ENCODE assay signal across 9 cellular contexts in the genomic region with DNA sequence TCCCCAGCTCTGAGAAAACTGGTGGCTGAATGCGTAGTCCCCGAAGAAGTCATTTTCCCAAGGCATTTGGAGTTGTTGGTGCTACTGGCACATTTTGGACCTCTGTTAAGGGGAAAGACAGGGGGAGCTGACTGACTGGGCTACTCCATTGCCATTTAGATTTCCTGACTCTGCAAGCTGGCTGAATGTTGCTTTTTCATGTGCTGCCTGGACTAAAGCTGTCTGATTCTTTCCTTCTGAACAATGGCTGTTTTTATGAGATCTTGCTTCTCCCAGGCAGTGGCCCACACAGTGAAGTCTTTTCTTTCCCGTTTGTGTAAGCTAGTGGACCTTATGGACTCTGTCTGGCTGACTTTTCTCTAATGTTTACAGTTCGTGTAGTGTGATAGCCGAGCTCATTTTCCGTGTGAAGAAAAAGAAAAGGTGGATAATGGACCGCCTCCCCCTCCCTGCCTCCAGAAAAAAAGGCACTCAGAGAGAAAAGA. TPM values are rescaled to one million over a fixed set of nuclear protein-coding genes. Genes with fewer than 3 reads are reported as not detected.
DNase-seq lines count a peak whose midpoint lies in the region; ATAC-seq, FAIRE-seq and TF ChIP-seq lines count a peak whose summit lies in the region.
"Had no signal": no experiment of that assay in that cellular context is flagged by ENCODE, and none has a peak within 500 bp of the region (broad histone marks: within the 10 kb centered on the region; RNA-seq: fewer than 3 reads in every experiment).

No MANE protein-coding gene starts in this region.

- peak overlapping the region; percentile 8 for H2AK5ac ChIP-seq in IMR-90 (ENCODE audit: low read depth, low read length)

- dilution Hi-C loops in IMR-90 (cut with HindIII; ENCODE audit: low sequenced_read_pairs, unreplicated experiment) = no loop called here

- no peak for FAIRE-seq in small intestine (lab: Jason Lieb, UNC)

- H3K23ac ChIP-seq in IMR-90 (ENCODE audit: low read depth, low read length) = peak overlapping the region; percentile 92

- H3K18ac ChIP-seq in IMR-90 (ENCODE audit: low read depth, low read length) = peak overlapping the region; percentile 62

- H3K36me3 ChIP-seq in IMR-90 (ENCODE audit: control insufficient read depth, insufficient read depth, low read length) (no peaks in the 10 kb centered on the region), ectodermal cell (ENCODE audit: control insufficient read depth, insufficient read depth, low read length) (no peaks in the 10 kb centered on the region), right lobe of liver (no peaks in the 10 kb centered on the region), small intestine (ENCODE audit: control insufficient read depth in 2 of 2, insufficient read depth in 2 of 2, low read length in 2 of 2) (no peaks in the 10 kb centered on the region)

- peak overlapping the region; percentile 45 for H2BK20ac ChIP-seq in IMR-90 (ENCODE audit: low read depth, low read length)

- H3K27me3 ChIP-seq in IMR-90 (ENCODE audit: control insufficient read depth, insufficient read depth, low read length) (no peaks in the 10 kb centered on the region), ectodermal cell (ENCODE audit: control insufficient read depth, insufficient read depth, low read length, poor library complexity, severe bottlenecking) (no peaks in the 10 kb centered on the region), right lobe of liver (no peaks in the 10 kb centered on the region), small intestine (ENCODE audit: control insufficient read depth in 2 of 2, insufficient read depth in 2 of 2, low read length in 2 of 2) (no peaks in the 10 kb centered on the region), foreskin keratinocyte (no peaks in the 10 kb centered on the region)

- peak; percentile 65 for ATAC-seq in IMR-90 (ENCODE audit: low read depth)
- ATAC-seq in right lobe of liver = peak; percentile 76 to 84 (median 82)
- ATAC-seq in esophagus mucosa = no peak
- no peak for ATAC-seq in GM21447 (IDR thresholded peaks at IDR 0.05; ENCODE audit: unreplicated experiment)
- no peak for ATAC-seq in foreskin keratinocyte

- no peaks in the 10 kb centered on the region for H3K9me3 ChIP-seq in IMR-90 (ENCODE audit: control insufficient read depth, insufficient read depth, low read length)
- H3K9me3 ChIP-seq in ectodermal cell (ENCODE audit: control insufficient read depth, low read length) = no peaks in the 10 kb centered on the region
- no peaks in the 10 kb centered on the region for H3K9me3 ChIP-seq in right lobe of liver
- H3K9me3 ChIP-seq in small intestine (ENCODE audit: control insufficient read depth, low read depth) = no peaks in the 10 kb centered on the region

- peak overlapping the region; percentile 2; the same call in 1 of the 2 replicates for H3K56ac ChIP-seq in IMR-90 (ENCODE audit: extremely low read depth, insufficient read depth, low read length)

- TF ChIP-seq CTCF in IMR-90 (conservative IDR thresholded peaks at IDR 0.05; ENCODE audit: low read depth, low read length) (no peak), right lobe of liver (IDR thresholded peaks at IDR 0.05) (no peak), foreskin keratinocyte (conservative IDR thresholded peaks at IDR 0.05) (no peak)

- peak overlapping the region; percentile 57 for H2AK9ac ChIP-seq in IMR-90 (replicated peaks; ENCODE audit: low read depth, low read length, poor library complexity)

- H3K4me2 ChIP-seq in IMR-90 (ENCODE audit: low read depth, low read length) = peak overlapping the region; percentile 59
- H3K4me2 ChIP-seq: PC-9 had no signal

- no peak overlapping the region; the same call in 2 of the 3 replicates for H2BK15ac ChIP-seq in IMR-90 (ENCODE audit: low read depth, low read length)

- peak overlapping the region; percentile 59 for H2BK120ac ChIP-seq in IMR-90 (ENCODE audit: low read depth, low read length)

- CTCF ChIA-PET in IMR-90 (lab: Yijun Ruan, JAX) = interaction anchor here (0.5 kb wide), 1 partner anchor 14 kb away, joined by 3 read pairs; no protein-coding TSS in a partner anchor

- TF ChIP-seq RAD21 in IMR-90 (IDR thresholded peaks at IDR 0.05; ENCODE audit: low read length) = no peak

- H3K4ac ChIP-seq in IMR-90 (ENCODE audit: low read depth, low read length) = peak overlapping the region; percentile 80

- peak overlapping the region; percentile 71 for H3K14ac ChIP-seq in IMR-90 (replicated peaks; ENCODE audit: low read depth, low read length)

- H2BK5ac ChIP-seq in IMR-90 (ENCODE audit: low read depth, low read length, poor library complexity, severe bottlenecking) = peak overlapping the region; percentile 56

- POLR2A ChIA-PET in IMR-90 (lab: Charles Lee; ENCODE audit: unreplicated experiment) = interaction anchor here (0.7 kb wide), 1 partner anchor 354 kb away, joined by 4 read pairs; no protein-coding TSS in a partner anchor

- WGBS in IMR-90 (ENCODE audit: extremely low coverage in 2 of 2, insufficient read length in 1 of 2), 2 experiments = no CpG with 5 or more reads among the region's 7 CpGs
- WGBS in ectodermal cell, 2 experiments = 44 to 69% methylated on average over 3 to 7 of the region's 7 CpGs
- 26% methylated on average over 7 of the region's 7 CpGs for WGBS in right lobe of liver (ENCODE audit: insufficient coverage, low coverage, low lambda C conversion rate, missing lambda C conversion rate)
- 29 to 47% (median 44%) methylated on average over 7 of the region's 7 CpGs for WGBS in small intestine, 3 donors

- H3K79me1 ChIP-seq in IMR-90 (ENCODE audit: low read depth in 1 of 2, low read length in 2 of 2) = peaks cover 23 to 75% of the 10 kb centered on the region in 2 experiments; a peak in 3 of 4 replicates

- DNase-seq in IMR-90 (peak; percentile 69), right lobe of liver (no peak), small intestine (peak; percentile 48), NCI-H1436 (lab: John Stamatoyannopoulos, UW) (no peak), foreskin keratinocyte (no peak)
- DNase-seq: PC-9 had no signal

- peaks cover 32% of the 10 kb centered on the region for H3K9me1 ChIP-seq in IMR-90 (ENCODE audit: insufficient read depth, low read length)

- H3K4me3 ChIP-seq in IMR-90 (ENCODE audit: insufficient read depth, low read depth, low read length) = no peak overlapping the region
- H3K4me3 ChIP-seq in ectodermal cell (ENCODE audit: insufficient read depth, low read depth, low read length) = no peak overlapping the region
- no peak overlapping the region for H3K4me3 ChIP-seq in right lobe of liver
- no peak overlapping the region for H3K4me3 ChIP-seq in small intestine (ENCODE audit: low read depth in 1 of 2, low read length in 2 of 2)
- H3K4me3 ChIP-seq: PC-9 had no signal

- TF ChIP-seq POLR2A in IMR-90 (IDR thresholded peaks at IDR 0.05; ENCODE audit: low read depth, low read length) = no peak
- TF ChIP-seq POLR2A in right lobe of liver (IDR thresholded peaks at IDR 0.05) = no peak

- peak overlapping the region; percentile 34 for H4K5ac ChIP-seq in IMR-90 (ENCODE audit: low read depth, low read length)

- intact Hi-C loops in IMR-90 (cut with micrococcal nuclease) (no loop called here), right lobe of liver (cut with DNase I) (no loop called here)

- H3K9ac ChIP-seq in IMR-90 (ENCODE audit: low read depth, low read length) = peak overlapping the region; percentile 54; the same call in 1 of the 2 replicates

- peak overlapping the region in 1 of 2 experiments; percentile 53; a peak in 2 of 4 replicates for H4K8ac ChIP-seq in IMR-90 (ENCODE audit: low read depth in 2 of 2, low read length in 2 of 2)

- H4K91ac ChIP-seq in IMR-90 (ENCODE audit: insufficient read depth, low read depth, low read length) = peak overlapping the region; percentile 16; the same call in 1 of the 2 replicates

- peak overlapping the region; percentile 85; the same call in 1 of the 2 replicates for H3K27ac ChIP-seq in IMR-90 (ENCODE audit: insufficient read depth, low read length)
- peak overlapping the region; percentile 90 for H3K27ac ChIP-seq in ectodermal cell (ENCODE audit: insufficient read depth, low read depth, low read length, poor library complexity, severe bottlenecking)
- H3K27ac ChIP-seq in right lobe of liver = peak overlapping the region; percentile 41 to 71 (median 53)
- H3K27ac ChIP-seq in small intestine (ENCODE audit: low read depth in 1 of 2, low read length in 1 of 2) = peak overlapping the region; percentile 34 to 76
- H3K27ac ChIP-seq in foreskin keratinocyte = no peak overlapping the region
- H3K27ac ChIP-seq: PC-9 had no signal

- H2AFZ ChIP-seq in IMR-90 (replicated peaks; ENCODE audit: low read length, poor library complexity) = peak overlapping the region; percentile 7
- H2AFZ ChIP-seq: PC-9 had no signal

- H4K20me1 ChIP-seq in IMR-90 (ENCODE audit: insufficient read depth, low read length) = 0 out of 2 replicates have a peak, but pooled peaks cover 3% of the 10 kb centered on the region

- no TSS peak for BruUV-seq in IMR-90 (replicated peaks; lab: Mats Ljungman, UMichigan)

- H3K4me1 ChIP-seq in IMR-90 (ENCODE audit: control insufficient read depth, insufficient read depth, low read length) = peaks cover 26% of the 10 kb centered on the region
- H3K4me1 ChIP-seq in ectodermal cell (ENCODE audit: control insufficient read depth, insufficient read depth, low read length) = peaks cover 51% of the 10 kb centered on the region
- peaks cover 0 to 34% (median 16%) of the 10 kb centered on the region in 4 donors for H3K4me1 ChIP-seq in right lobe of liver
- H3K4me1 ChIP-seq in small intestine (ENCODE audit: control insufficient read depth in 2 of 2, insufficient read depth in 1 of 2, low read depth in 1 of 2, low read length in 1 of 2) = peaks cover 13 to 22% of the 10 kb centered on the region in 2 donors
- H3K4me1 ChIP-seq in foreskin keratinocyte = peaks cover 21% of the 10 kb centered on the region

- in situ Hi-C loops in IMR-90 (cut with MboI; ENCODE audit: low sequenced_read_pairs) = no loop called here

RNA-seq across cellular contexts. Expression of gene TRAK1, which starts 38.2 kb away (rescaled TPM):
- total RNA-seq in IMR-90 (2012; rRNA removed) = 26.7 and 28.1 TPM in 2 replicates
- 21.7 and 25.6 TPM in 2 replicates for polyA plus RNA-seq in IMR-90 (2012; rRNA removed)
- polyA plus RNA-seq in IMR-90 (2012; cell fraction: cytosol; rRNA removed) = 11.6 and 17.8 TPM in 2 replicates
- 30.8 and 31.5 TPM in 2 replicates for polyA plus RNA-seq in IMR-90 (2012; cell fraction: nucleus; rRNA removed; ENCODE audit: low replicate concordance)
- polyA plus RNA-seq in ectodermal cell (2013, experiment 1 of 4) = 46.3 TPM
- polyA plus RNA-seq in ectodermal cell (2013, experiment 2 of 4) = 49.7 TPM
- 36.4 TPM for polyA plus RNA-seq in ectodermal cell (2013, experiment 3 of 4)
- 39.6 TPM for polyA plus RNA-seq in ectodermal cell (2013, experiment 4 of 4)
- 10 to 100 TPM in 5 of 6 experiments, 1 to 10 TPM in 1; 9.5 to 16.4 (median 12.2) TPM for total RNA-seq in right lobe of liver
- 10 to 100 TPM; 20.9 to 74.7 (median 36.5) TPM for polyA plus RNA-seq in small intestine
- total RNA-seq in esophagus mucosa = 21.2 TPM
- 39.9 and 40.4 TPM in 2 replicates for total RNA-seq in foreskin keratinocyte
- polyA plus RNA-seq in foreskin keratinocyte = 15.5 and 16.0 TPM in 2 replicates

Comparison
In these comparisons a context has a peak if more than half of its experiments do, and no peak if none do; other contexts are left out.
1. ATAC-seq: peak in IMR-90 (single experiment) and right lobe of liver (4 of 4); none in esophagus mucosa (single experiment), GM21447 (single experiment) and foreskin keratinocyte (single experiment).
2. DNase-seq: peak in IMR-90 (single experiment) and small intestine (single experiment); none in right lobe of liver (0 of 3), NCI-H1436 (single experiment) and foreskin keratinocyte (0 of 2).